ENCODE assay signal across 11 cellular contexts in the genomic region with DNA sequence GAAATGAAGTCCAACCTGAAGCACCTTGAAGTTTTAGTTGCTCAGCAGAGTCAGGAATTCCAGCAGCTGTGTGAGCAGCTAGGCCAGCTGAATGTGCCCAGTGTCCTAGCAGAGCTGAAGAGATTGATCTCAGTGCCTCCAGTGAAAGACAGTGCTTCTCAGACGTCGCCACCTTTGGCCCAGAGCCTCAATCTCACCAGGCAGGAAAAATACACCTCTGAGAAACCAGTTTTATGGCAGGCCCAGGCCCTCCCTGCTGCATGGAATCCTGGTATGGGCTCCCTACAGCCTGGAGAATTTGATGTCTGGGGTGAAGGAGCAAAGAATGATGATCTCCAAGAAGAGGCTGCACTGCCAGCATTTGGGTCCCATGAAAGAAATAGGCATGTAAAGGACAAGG.
"Had no signal": no experiment of that assay in that cellular context is flagged by ENCODE, and none has a peak within 500 bp of the region (broad histone marks: within the 10 kb centered on the region; RNA-seq: fewer than 3 reads in every experiment).

No MANE protein-coding gene starts in this region.

- H3K4me1 ChIP-seq: prostate gland had no signal

- H3K27me3 Mint-ChIP-seq: stimulated activated naive CD8-positive, alpha-beta T cell treated with anti-CD3 and anti-CD28 coated beads, Interleukin-15, amount 100 ng/mL, for 72 hours had no signal

- FAIRE-seq: endothelial cell of umbilical vein had no signal

- H3K27me3 ChIP-seq: esophagus squamous epithelium had no signal

- DNase-seq: activated CD4-positive, CD25-positive, alpha-beta regulatory T cell; amniotic stem cell; effector memory CD4-positive, alpha-beta T cell; esophagus squamous epithelium; stimulated activated CD4-positive, alpha-beta T cell treated with anti-CD3 and anti-CD28 coated beads, Interleukin-4, amount 100 ng/mL, for 1 hour; stimulated activated naive CD8-positive, alpha-beta T cell treated with anti-CD3 and anti-CD28 coated beads, Interleukin-15, amount 100 ng/mL, for 72 hours had no signal

- H3K9me3 Mint-ChIP-seq: stimulated activated naive CD8-positive, alpha-beta T cell treated with anti-CD3 and anti-CD28 coated beads, Interleukin-15, amount 100 ng/mL, for 72 hours had no signal

- H3K36me3 Mint-ChIP-seq: activated naive CD8-positive, alpha-beta T cell had no signal

- H3K9me3 ChIP-seq: esophagus squamous epithelium, prostate gland had no signal

- ATAC-seq: right cardiac atrium; stimulated activated naive CD8-positive, alpha-beta T cell treated with anti-CD3 and anti-CD28 coated beads, Interleukin-15, amount 100 ng/mL, for 72 hours had no signal

- H3K27ac ChIP-seq: esophagus squamous epithelium, prostate gland, skin epidermis had no signal

- H3K27ac Mint-ChIP-seq: activated naive CD8-positive, alpha-beta T cell; stimulated activated naive CD8-positive, alpha-beta T cell treated with anti-CD3 and anti-CD28 coated beads, Interleukin-15, amount 100 ng/mL, for 72 hours had no signal

- H3K4me3 ChIP-seq: esophagus squamous epithelium, prostate gland, skin epidermis had no signal

- H3K4me1 Mint-ChIP-seq: stimulated activated naive CD8-positive, alpha-beta T cell treated with anti-CD3 and anti-CD28 coated beads, Interleukin-15, amount 100 ng/mL, for 72 hours had no signal

- H3K36me3 ChIP-seq: esophagus squamous epithelium, prostate gland had no signal

- H3K4me3 Mint-ChIP-seq: activated naive CD8-positive, alpha-beta T cell; stimulated activated naive CD8-positive, alpha-beta T cell treated with anti-CD3 and anti-CD28 coated beads, Interleukin-15, amount 100 ng/mL, for 72 hours had no signal
